8 cellular contexts compared by ENCODE assay signal in genomic region chr9:85804993-85805788, GRCh38.
DNase-seq lines count a peak whose midpoint lies in the region; ATAC-seq and TF ChIP-seq lines count a peak whose summit lies in the region.
"Not testable (repeated sequence)": the region's sequence is repeated elsewhere in the genome, so short reads cannot be mapped to it uniquely, and the experiment has no call there.

No MANE protein-coding gene starts in this region.

- not testable (repeated sequence) for H3K36me3 Mint-ChIP-seq in activated CD4-positive, alpha-beta T cell treated with anti-CD3 and anti-CD28 coated beads, Interleukin-2, amount 10 ng/mL, durations not matched to agents 24 days and 14 days (ENCODE audit: low read depth)

- DNase-seq in Ammon's horn (ENCODE audit: low spot score) (peak; percentile 81), NCI-H226 (peak; percentile 56), dedifferentiated amniotic fluid mesenchymal stem cell (ENCODE audit: extremely low spot score) (peak; percentile 17), left lobe of liver (ENCODE audit: low spot score) (peak; percentile 90)
- peak; percentile 91 for DNase-seq in activated CD4-positive, alpha-beta T cell treated with anti-CD3 and anti-CD28 coated beads, Interleukin-2, amount 10 ng/mL, durations not matched to agents 24 days and 14 days
- DNase-seq in stimulated activated CD4-positive, alpha-beta T cell treated with anti-CD3 and anti-CD28 coated beads, Interleukin-1b, Interleukin-23, amount 100 ng/mL, for 4 hours (ENCODE audit: low read depth in 2 of 2) = peak; percentile 46 to 59

- H3K27me3 Mint-ChIP-seq in activated CD4-positive, alpha-beta T cell treated with anti-CD3 and anti-CD28 coated beads, Interleukin-2, amount 10 ng/mL, durations not matched to agents 24 days and 14 days = not testable (repeated sequence)

- H3K27ac Mint-ChIP-seq in activated CD4-positive, alpha-beta T cell treated with anti-CD3 and anti-CD28 coated beads, Interleukin-2, amount 10 ng/mL, durations not matched to agents 24 days and 14 days = peak overlapping the region; percentile 73

- H3K9me3 Mint-ChIP-seq in activated CD4-positive, alpha-beta T cell treated with anti-CD3 and anti-CD28 coated beads, Interleukin-2, amount 10 ng/mL, durations not matched to agents 24 days and 14 days = not testable (repeated sequence)

- peaks cover 11% of the 10 kb centered on the region for H3K4me1 Mint-ChIP-seq in activated CD4-positive, alpha-beta T cell treated with anti-CD3 and anti-CD28 coated beads, Interleukin-2, amount 10 ng/mL, durations not matched to agents 24 days and 14 days

- intact Hi-C loops in activated CD4-positive, alpha-beta T cell treated with anti-CD3 and anti-CD28 coated beads, Interleukin-2, amount 10 ng/mL, durations not matched to agents 24 days and 14 days (cut with micrococcal nuclease) = loop anchor here (1.0 to 5.0 kb wide), 2 partner anchors 63 to 137 kb away; partner anchors contain the start of gene NAA35

- ATAC-seq in HG03196 (IDR thresholded peaks at IDR 0.05; ENCODE audit: unreplicated experiment) (peak; percentile 70), left lobe of liver (peak; percentile 89)

- TF ChIP-seq POLR2A in GM19099 (IDR thresholded peaks at IDR 0.05; ENCODE audit: extremely low read depth, insufficient read length, low read depth) = peak; percentile 38

- H3K4me3 Mint-ChIP-seq in activated CD4-positive, alpha-beta T cell treated with anti-CD3 and anti-CD28 coated beads, Interleukin-2, amount 10 ng/mL, durations not matched to agents 24 days and 14 days = peak overlapping the region; percentile 77

Comparison
In these comparisons a context has a peak if more than half of its experiments do, and no peak if none do; other contexts are left out.
1. Peak in every context shown above with its lines: DNase-seq and ATAC-seq.
2. DNase-seq: peak in every context shown above with its lines; median percentile 91 in activated CD4-positive, alpha-beta T cell treated with anti-CD3 and anti-CD28 coated beads, Interleukin-2, amount 10 ng/mL, durations not matched to agents 24 days and 14 days; 90 in left lobe of liver; 81 in Ammon's horn; 56 in NCI-H226; 52 in stimulated activated CD4-positive, alpha-beta T cell treated with anti-CD3 and anti-CD28 coated beads, Interleukin-1b, Interleukin-23, amount 100 ng/mL, for 4 hours; 17 in dedifferentiated amniotic fluid mesenchymal stem cell.